In genomic region chr9:8660383-8660782, GRCh38 we compare ENCODE assay signal across 11 cellular contexts.
A peak's percentile ranks its signal among the peaks of the same experiment; 100 is the strongest.
DNase-seq lines count a peak whose midpoint lies in the region; ATAC-seq, FAIRE-seq and TF ChIP-seq lines count a peak whose summit lies in the region.
"Had no signal": no experiment of that assay in that cellular context is flagged by ENCODE, and none has a peak within 500 bp of the region (broad histone marks: within the 10 kb centered on the region; RNA-seq: fewer than 3 reads in every experiment).

No MANE protein-coding gene starts in this region.

- no peaks in the 10 kb centered on the region for H4K20me1 ChIP-seq in endothelial cell of umbilical vein (replicated peaks; ENCODE audit: control insufficient read depth, extremely low read depth, insufficient read depth, low read length)

- H2AFZ ChIP-seq in endothelial cell of umbilical vein (ENCODE audit: low read depth, low read length) = no peak overlapping the region

- H3K27me3 ChIP-seq in endothelial cell of umbilical vein (ENCODE audit: control insufficient read depth in 2 of 2, insufficient read depth in 2 of 2, low read length in 2 of 2) (no peaks in the 10 kb centered on the region), pancreas (no peaks in the 10 kb centered on the region)

- DNase-seq in DMS79 treated with DMSO at 0.1 percent for 48 hours (lab: John Stamatoyannopoulos, UW) = peak; percentile 92
- peak; percentile 57 for DNase-seq in NCI-H446 treated with DMSO at 0.1 percent for 48 hours (lab: John Stamatoyannopoulos, UW)
- DNase-seq in endothelial cell of umbilical vein (ENCODE audit: low read depth, low spot score) = peak; percentile 20
- peak in 4 of 6 donors; percentile 44 to 67 (median 51) for DNase-seq in pancreas
- no peak for DNase-seq in D721Med (ENCODE audit: insufficient read length, low spot score)
- no peak for DNase-seq in NCI-H82 treated with DMSO at 0.1 percent for 48 hours (lab: John Stamatoyannopoulos, UW; ENCODE audit: unreplicated experiment)
- DNase-seq: Caco-2; NCI-H1417 treated with DMSO at 0.1 percent for 48 hours; stimulated activated CD4-positive, alpha-beta T cell treated with anti-CD3 and anti-CD28 coated beads, Interleukin-15, amount 100 ng/mL, for 24 hours had no signal

- POLR2A ChIA-PET in endothelial cell of umbilical vein (lab: Charles Lee) = no interaction called here

- peak; percentile 55 to 86 (median 78) for ATAC-seq in pancreas
- ATAC-seq in GM18870 (IDR thresholded peaks at IDR 0.05; ENCODE audit: unreplicated experiment) = no peak
- ATAC-seq in GM18520 (IDR thresholded peaks at IDR 0.05; ENCODE audit: unreplicated experiment) = no peak

- H3K79me2 ChIP-seq in endothelial cell of umbilical vein (ENCODE audit: control insufficient read depth, insufficient read depth, low read length) = no peaks in the 10 kb centered on the region

- no peaks in the 10 kb centered on the region for H3K9me3 ChIP-seq in endothelial cell of umbilical vein (replicated peaks; ENCODE audit: control insufficient read depth, insufficient read depth, low read length)
- no peaks in the 10 kb centered on the region for H3K9me3 ChIP-seq in pancreas
- H3K9me3 ChIP-seq: Caco-2 had no signal

- CTCF ChIA-PET in endothelial cell of umbilical vein (lab: Charles Lee) = no interaction called here

- H3K27ac ChIP-seq in endothelial cell of umbilical vein (ENCODE audit: insufficient read depth, low read depth, low read length) (no peak overlapping the region), pancreas (no peak overlapping the region)

- H3K4me3 ChIP-seq in endothelial cell of umbilical vein (replicated peaks in 1 of 3; ENCODE audit: insufficient read depth in 1 of 3, low read depth in 1 of 3, low read length in 3 of 3) (no peak overlapping the region), pancreas (no peak overlapping the region)

- TF ChIP-seq CTCF in endothelial cell of umbilical vein (IDR thresholded peaks at IDR 0.05; ENCODE audit: extremely low read depth in 1 of 2, insufficient read depth in 1 of 2, low read depth in 1 of 2, low read length in 2 of 2) (no peak), pancreas (IDR thresholded peaks at IDR 0.05) (no peak), D721Med (IDR thresholded peaks at IDR 0.05; ENCODE audit: insufficient read depth, missing control alignments) (no peak)

- no peak overlapping the region for H3K9ac ChIP-seq in endothelial cell of umbilical vein (replicated peaks; ENCODE audit: extremely low read depth, insufficient read depth, low read length)

- no peaks in the 10 kb centered on the region for H3K4me1 ChIP-seq in endothelial cell of umbilical vein (ENCODE audit: control insufficient read depth, extremely low read depth, insufficient read depth, low read length)
- H3K4me1 ChIP-seq in pancreas = no peaks in the 10 kb centered on the region
- H3K4me1 ChIP-seq: Caco-2 had no signal

- dilution Hi-C loops in endothelial cell of umbilical vein (cut with MboI; ENCODE audit: extremely low pct_ligation_motif_present, low sequenced_read_pairs) = no loop called here

- TF ChIP-seq POLR2A in endothelial cell of umbilical vein (IDR thresholded peaks at IDR 0.05; ENCODE audit: low read depth, low read length) = no peak

- no peaks in the 10 kb centered on the region for H3K9me1 ChIP-seq in endothelial cell of umbilical vein (replicated peaks; ENCODE audit: control insufficient read depth, extremely low read depth, insufficient read depth, low read length)

- intact Hi-C loops in endothelial cell of umbilical vein (cut with micrococcal nuclease) = no loop called here
- intact Hi-C loops in pancreas (cut with DNase I) = no loop called here

- no peak overlapping the region for H3K4me2 ChIP-seq in endothelial cell of umbilical vein (ENCODE audit: insufficient read depth, low read length)

- BruUV-seq in endothelial cell of umbilical vein (replicated peaks; lab: Mats Ljungman, UMichigan) = no TSS peak

- H3K36me3 ChIP-seq in endothelial cell of umbilical vein (ENCODE audit: control insufficient read depth in 2 of 2, extremely low read depth in 1 of 2, insufficient read depth in 2 of 2, low read length in 2 of 2) = no peaks in the 10 kb centered on the region
- no peaks in the 10 kb centered on the region for H3K36me3 ChIP-seq in pancreas

- FAIRE-seq in endothelial cell of umbilical vein (lab: Jason Lieb, UNC) = no peak
- FAIRE-seq in pancreas (lab: Jason Lieb, UNC) = no peak
- no peak for FAIRE-seq in D721Med (lab: Jason Lieb, UNC)

TF ChIP-seq in endothelial cell of umbilical vein, 7 proteins besides CTCF, POLR2A, EP300 and RAD21:
- TF ChIP-seq MYC (IDR thresholded peaks at IDR 0.05; ENCODE audit: low read depth, low read length) = no peak
- no peak for TF ChIP-seq JUN (IDR thresholded peaks at IDR 0.05; ENCODE audit: borderline replicate concordance, insufficient read depth, insufficient read length, low read depth)
- no peak for TF ChIP-seq EZH2 (IDR thresholded peaks at IDR 0.05; ENCODE audit: borderline replicate concordance, low read depth, low read length, severe bottlenecking)
- TF ChIP-seq GATA2 (IDR thresholded peaks at IDR 0.05; ENCODE audit: insufficient read depth, insufficient read length, low read depth, low read length) = no peak

Comparison
In these comparisons a context has a peak if more than half of its experiments do, and no peak if none do; other contexts are left out.
1. DNase-seq: peak in DMS79 treated with DMSO at 0.1 percent for 48 hours (single experiment), NCI-H446 treated with DMSO at 0.1 percent for 48 hours (single experiment), endothelial cell of umbilical vein (single experiment) and pancreas (4 of 6); none in D721Med (single experiment) and NCI-H82 treated with DMSO at 0.1 percent for 48 hours (single experiment).
2. ATAC-seq: peak in pancreas (4 of 4); none in GM18870 (single experiment) and GM18520 (single experiment).